Comparison of ENCODE assay signal across 1 cellular context in genomic region chr16:8678068-8678927, GRCh38.
TF ChIP-seq lines count a peak whose summit lies in the region.

No MANE protein-coding gene starts in this region.

TF ChIP-seq in HepG2, 621 proteins besides CTCF, POLR2A, EP300 and RAD21 (continued from another document and continues in another):
- no peak for TF ChIP-seq ZBTB40 (IDR thresholded peaks at IDR 0.05)
- TF ChIP-seq ZBTB40 (CRISPR knock-in tag; IDR thresholded peaks at IDR 0.05), result no peak
- TF ChIP-seq TEAD3 (CRISPR knock-in tag; optimal IDR thresholded peaks at IDR 0.05; ENCODE audit: borderline replicate concordance), result peak; percentile 94
- TF ChIP-seq DR1 (CRISPR knock-in tag; IDR thresholded peaks at IDR 0.05), result no peak
- TF ChIP-seq SRSF4 (IDR thresholded peaks at IDR 0.05; ENCODE audit: low read depth, low read length, poor library complexity, severe bottlenecking), result no peak
- TF ChIP-seq NKX3-1 (CRISPR knock-in tag; IDR thresholded peaks at IDR 0.05), result peak; percentile 88
- no peak for TF ChIP-seq ZNF317 (CRISPR knock-in tag; IDR thresholded peaks at IDR 0.05)
- peak; percentile 84 for TF ChIP-seq RARA (CRISPR knock-in tag; IDR thresholded peaks at IDR 0.05)
- no peak for TF ChIP-seq MXD1 (CRISPR knock-in tag; IDR thresholded peaks at IDR 0.05)
- peak; percentile 84 for TF ChIP-seq RBM22 (optimal IDR thresholded peaks at IDR 0.05; ENCODE audit: low read length)
- no peak; the same call in 1 of the 2 replicates for TF ChIP-seq IRF2 (CRISPR knock-in tag; IDR thresholded peaks at IDR 0.05)
- no peak for TF ChIP-seq ZBTB14 (CRISPR knock-in tag; IDR thresholded peaks at IDR 0.05)
- TF ChIP-seq ZNF230 (CRISPR knock-in tag; IDR thresholded peaks at IDR 0.05), result no peak
- no peak for TF ChIP-seq ZNF550 (CRISPR knock-in tag; IDR thresholded peaks at IDR 0.05; ENCODE audit: borderline replicate concordance)
- no peak for TF ChIP-seq MYC (CRISPR knock-in tag; IDR thresholded peaks at IDR 0.05; ENCODE audit: borderline replicate concordance)
- no peak for TF ChIP-seq NONO (IDR thresholded peaks at IDR 0.05)
- TF ChIP-seq NONO (CRISPR knock-in tag; conservative IDR thresholded peaks at IDR 0.05), result no peak
- peak; percentile 47; the same call in 1 of the 2 replicates for TF ChIP-seq ZMYM3 (CRISPR knock-in tag; IDR thresholded peaks at IDR 0.05)
- no peak for TF ChIP-seq ZNF766 (CRISPR knock-in tag; IDR thresholded peaks at IDR 0.05; ENCODE audit: borderline replicate concordance)
- 0 out of 2 replicates have a peak, but pooled peaks have one; percentile 33 for TF ChIP-seq ZKSCAN1 (IDR thresholded peaks at IDR 0.05; ENCODE audit: low read length)
- no peak for TF ChIP-seq KAT2B (IDR thresholded peaks at IDR 0.05; ENCODE audit: borderline replicate concordance, low read depth, low read length)
- no peak; the same call in 1 of the 2 replicates for TF ChIP-seq PRDM15 (CRISPR knock-in tag; IDR thresholded peaks at IDR 0.05)
- TF ChIP-seq ZNF605 (CRISPR knock-in tag; IDR thresholded peaks at IDR 0.05), result peak; percentile 61; the same call in 1 of the 2 replicates
- TF ChIP-seq ZBTB33 (CRISPR knock-in tag; IDR thresholded peaks at IDR 0.05), result peak; percentile 19; the same call in 1 of the 2 replicates
- no peak; the same call in 1 of the 2 replicates for TF ChIP-seq HOXA5 (CRISPR knock-in tag; IDR thresholded peaks at IDR 0.05)
- TF ChIP-seq ZNF567 (CRISPR knock-in tag; IDR thresholded peaks at IDR 0.05; ENCODE audit: borderline replicate concordance), result no peak
- TF ChIP-seq CHD4 (IDR thresholded peaks at IDR 0.05; ENCODE audit: borderline replicate concordance, low read length), result peak; percentile 96
- no peak for TF ChIP-seq PAX8 (CRISPR knock-in tag; IDR thresholded peaks at IDR 0.05; ENCODE audit: borderline replicate concordance)
- peak; percentile 56; the same call in 1 of the 2 replicates for TF ChIP-seq MYPOP (CRISPR knock-in tag; IDR thresholded peaks at IDR 0.05)
- no peak for TF ChIP-seq MYNN (CRISPR knock-in tag; IDR thresholded peaks at IDR 0.05; ENCODE audit: low read depth)
- peak; percentile 62; the same call in 1 of the 2 replicates for TF ChIP-seq ARNTL (CRISPR knock-in tag; IDR thresholded peaks at IDR 0.05)
- TF ChIP-seq ZNF354B (CRISPR knock-in tag; IDR thresholded peaks at IDR 0.05), result no peak
- TF ChIP-seq NFATC3 (CRISPR knock-in tag; IDR thresholded peaks at IDR 0.05), result no peak
- TF ChIP-seq TBL1XR1 (IDR thresholded peaks at IDR 0.05; ENCODE audit: borderline replicate concordance, low read length, partially characterized antibody), result peak; percentile 89
- peak; percentile 82 for TF ChIP-seq DPF2 (CRISPR knock-in tag; IDR thresholded peaks at IDR 0.05; ENCODE audit: borderline replicate concordance, low read depth)
- no peak for TF ChIP-seq ZNF83 (CRISPR knock-in tag; IDR thresholded peaks at IDR 0.05; ENCODE audit: borderline replicate concordance)
- TF ChIP-seq ZNF644 (CRISPR knock-in tag; IDR thresholded peaks at IDR 0.05; ENCODE audit: low read depth), result peak; percentile 89
- TF ChIP-seq ZBTB44 (CRISPR knock-in tag; IDR thresholded peaks at IDR 0.05), result no peak
- TF ChIP-seq ARID2 (CRISPR knock-in tag; IDR thresholded peaks at IDR 0.05; ENCODE audit: borderline replicate concordance), result no peak
